Comparison of ENCODE assay signal across 22 cellular contexts in the genomic region with DNA sequence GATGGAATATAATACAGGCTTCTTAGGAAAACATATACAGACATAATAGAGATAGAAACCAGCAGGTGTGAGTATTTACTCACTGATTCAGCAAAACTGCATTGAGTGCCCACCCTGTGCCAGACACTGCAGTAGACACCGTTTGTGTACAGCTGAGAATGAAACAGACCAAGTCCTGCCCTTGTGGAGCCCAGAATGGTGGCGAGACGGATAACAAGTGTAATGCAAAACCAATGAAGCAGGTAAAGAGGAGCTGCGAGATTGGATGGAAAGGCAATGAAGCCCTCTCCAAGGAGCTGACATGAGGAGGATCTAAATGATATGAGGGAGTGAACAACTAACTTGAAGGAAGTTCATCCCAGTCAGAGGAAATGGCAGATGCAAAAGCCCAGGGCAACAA.
DNase-seq lines count a peak whose midpoint lies in the region; ATAC-seq lines count a peak whose summit lies in the region.
"Had no signal": no experiment of that assay in that cellular context is flagged by ENCODE, and none has a peak within 500 bp of the region (broad histone marks: within the 10 kb centered on the region; RNA-seq: fewer than 3 reads in every experiment).

No MANE protein-coding gene starts in this region.

- DNase-seq in NCI-H2029 treated with DMSO at 0.1 percent for 48 hours (lab: John Stamatoyannopoulos, UW) (peak; percentile 24), NCI-H2029 (lab: John Stamatoyannopoulos, UW) (no peak), NCI-H345 (lab: John Stamatoyannopoulos, UW) (peak; percentile 3), SHP77 (lab: John Stamatoyannopoulos, UW) (peak; percentile 36 to 49), islet precursor cell (peak; percentile 12), H7 (no peak)
- DNase-seq: 8988T; AML-193; C1 segment of cervical spinal cord; Calu3; CD8-positive, alpha-beta T cell; DMS153; GDM1; Kasumi-1; NCI-H1048; NCI-H1436 treated with DMSO at 0.1 percent for 48 hours; NCI-H524; NK-92 treated with Interleukin-12 subunit alpha and Interleukin-12 subunit beta, amount 100 ng/mL, for 24 hours; SJCRH30; T-helper 1 cell had no signal

- no peak for ATAC-seq in HG03097 (IDR thresholded peaks at IDR 0.05; ENCODE audit: low FRiP score, unreplicated experiment)
- ATAC-seq in HG03135 (IDR thresholded peaks at IDR 0.05; ENCODE audit: unreplicated experiment) = no peak
- ATAC-seq: CD8-positive, alpha-beta T cell had no signal

- no peaks in the 10 kb centered on the region for H3K27me3 ChIP-seq in H7 (ENCODE audit: control insufficient read depth, insufficient read depth, low read length)
- H3K27me3 ChIP-seq: SJCRH30 had no signal

- H3K36me3 ChIP-seq in H7 (replicated peaks; ENCODE audit: control insufficient read depth, insufficient read depth, low read length) = no peaks in the 10 kb centered on the region
- H3K36me3 ChIP-seq: SJCRH30 had no signal

- H3K4me3 ChIP-seq in H7 (ENCODE audit: insufficient read depth, low read depth, low read length) = no peak overlapping the region
- H3K4me3 ChIP-seq: SJCRH30 had no signal

Comparison
In these comparisons a context has a peak if more than half of its experiments do, and no peak if none do; other contexts are left out.
1. DNase-seq: peak in NCI-H2029 treated with DMSO at 0.1 percent for 48 hours (single experiment), NCI-H345 (single experiment), SHP77 (2 of 2) and islet precursor cell (single experiment); none in NCI-H2029 (single experiment) and H7 (single experiment).